Comparison of ENCODE assay signal across 17 cellular contexts in genomic region chr15:78244101-78244500, GRCh38. TPM values are rescaled to one million over a fixed set of nuclear protein-coding genes. Genes with fewer than 3 reads are reported as not detected.
"Had no signal": no experiment of that assay in that cellular context is flagged by ENCODE, and none has a peak within 500 bp of the region (broad histone marks: within the 10 kb centered on the region; RNA-seq: fewer than 3 reads in every experiment).

No MANE protein-coding gene starts in this region.

- ATAC-seq: activated CD8-positive, alpha-beta T cell treated with anti-CD3 and anti-CD28 coated beads, Interleukin-2, amount 10 ng/mL, durations not matched to agents 7 days and 5 days; activated naive CD4-positive, alpha-beta T cell treated with anti-CD3 and anti-CD28 coated beads, Interleukin-2, amount 50 U/mL, for 72 hours; stimulated activated naive B cell treated with anti-CD40 and anti-IgM and Interleukin-4, amounts not matched to agents 10 μg/mL and 1 μg/mL and 100 μg/mL, for 72 hours had no signal

- H3K4me3 ChIP-seq: neural progenitor cell, ovary, tibial artery, uterus had no signal

- DNase-seq: activated CD4-positive, alpha-beta T cell treated with anti-CD3 and anti-CD28 coated beads for 48 hours; activated CD8-positive, alpha-beta memory T cell treated with anti-CD3 and anti-CD28 coated beads, Interleukin-2, amount 50 U/mL, for 4 hours; activated CD8-positive, alpha-beta T cell treated with anti-CD3 and anti-CD28 coated beads, Interleukin-2, amount 10 ng/mL, durations not matched to agents 7 days and 5 days; activated gamma-delta T cell; activated T-cell treated with anti-CD3 and anti-CD28 coated beads, Interleukin-2, amount 50 U/mL, for 48 hours; amniotic stem cell; stimulated activated CD4-positive, alpha-beta T cell treated with anti-CD3 and anti-CD28 coated beads, Interleukin-4, amount 100 ng/mL, for 1 hour; stimulated activated naive B cell treated with anti-CD40 and anti-IgM and Interleukin-4, amounts not matched to agents 10 μg/mL and 1 μg/mL and 100 μg/mL, for 72 hours; T-helper 9 cell; uterus had no signal

- H3K4me1 ChIP-seq: uterus had no signal

- H3K27me3 ChIP-seq: neural progenitor cell, ovary, uterus had no signal

- H3K4me2 ChIP-seq: neural progenitor cell had no signal

- H3K27ac ChIP-seq: neural progenitor cell, ovary, tibial artery, uterus had no signal

- H3K9ac ChIP-seq: neural progenitor cell had no signal

- H3K9me3 ChIP-seq: ovary, tibial artery, uterus had no signal

- H3K36me3 ChIP-seq: neural progenitor cell, ovary, tibial artery, uterus had no signal

RNA-seq across cellular contexts. Expression of gene ACSBG1, which starts 9.7 kb away (rescaled TPM):
- total RNA-seq: activated naive CD4-positive, alpha-beta T cell treated with anti-CD3 and anti-CD28 coated beads, Interleukin-2, amount 50 U/mL, for 72 hours; cardiac septum; pulmonary artery endothelial cell; subcutaneous adipose tissue had no signal
